Comparison of ENCODE assay signal across 1 cellular context in genomic region chr7:24756989-24757798, GRCh38.
A peak's percentile ranks its signal among the peaks of the same experiment; 100 is the strongest.
TF ChIP-seq lines count a peak whose summit lies in the region.

GSDME (minus strand) TSS chr7:24757464; CDS start chr7:24749774, 7,690 bp downstream.

TF ChIP-seq in HCT116, 20 proteins besides CTCF, POLR2A, EP300 and RAD21 (continued from another document):
- TF ChIP-seq POLR2AphosphoS5 (IDR thresholded peaks at IDR 0.05; ENCODE audit: low read depth, low read length) (peak; percentile 79), CEBPB (IDR thresholded peaks at IDR 0.05; ENCODE audit: low read depth) (no peak)
